In the genomic region with DNA sequence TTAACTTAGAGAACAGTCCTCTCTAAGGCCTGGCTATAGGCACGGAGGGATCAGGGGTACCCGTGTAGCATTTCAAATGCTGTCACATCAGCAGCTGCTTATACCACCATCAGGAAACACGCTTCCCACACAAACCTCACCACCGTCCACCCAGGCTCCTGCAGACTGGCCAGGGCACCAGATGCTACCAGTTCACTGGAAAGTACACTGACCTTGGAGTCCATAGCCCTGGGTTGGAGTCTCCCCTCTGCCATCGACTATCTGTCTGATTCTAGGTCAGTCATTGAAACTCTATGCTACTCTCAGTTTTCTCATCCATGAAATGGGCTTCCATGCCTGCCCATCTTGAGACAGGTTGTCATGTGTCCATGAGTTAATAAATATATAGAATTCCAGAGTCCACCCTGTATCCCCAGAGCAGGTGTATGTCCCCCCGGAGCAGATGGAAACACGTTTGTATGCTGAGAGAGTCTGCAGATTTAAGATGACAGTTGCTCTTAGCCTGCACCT, we compare ENCODE assay signal across 32 cellular contexts.
"Had no signal": no experiment of that assay in that cellular context is flagged by ENCODE, and none has a peak within 500 bp of the region (broad histone marks: within the 10 kb centered on the region; RNA-seq: fewer than 3 reads in every experiment).

No MANE protein-coding gene starts in this region.

- ATAC-seq: activated CD4-positive, alpha-beta T cell treated with anti-CD3 and anti-CD28 coated beads for 36 hours; activated CD8-positive, alpha-beta T cell treated with anti-CD3 and anti-CD28 coated beads, Interleukin-2, amount 10 ng/mL, durations not matched to agents 7 days and 5 days; body of pancreas; effector memory CD8-positive, alpha-beta T cell; mucosa of descending colon had no signal

- H3K9me3 ChIP-seq: adrenal gland, body of pancreas, colonic mucosa, heart right ventricle, lower lobe of right lung, mucosa of descending colon, neutrophil, stomach had no signal

- H3K27ac ChIP-seq: body of pancreas, colonic mucosa, lower lobe of right lung, neutrophil had no signal

- FAIRE-seq: endothelial cell of umbilical vein, small intestine, urothelium cell line had no signal

- H3K36me3 ChIP-seq: adrenal gland, colonic mucosa, heart right ventricle, lower lobe of right lung, neutrophil, stomach had no signal

- DNase-seq: activated CD4-positive, alpha-beta T cell treated with anti-CD3 and anti-CD28 coated beads for 36 hours; activated CD4-positive, CD25-positive, alpha-beta regulatory T cell; activated CD8-positive, alpha-beta T cell treated with anti-CD3 and anti-CD28 coated beads, Interleukin-2, amount 10 ng/mL, durations not matched to agents 7 days and 5 days; activated effector memory CD4-positive, alpha-beta T cell treated with Interleukin-2 at 50 U/mL for 16 hours; activated naive CD4-positive, alpha-beta T cell treated with anti-CD3 and anti-CD28 coated beads for 36 hours; activated naive CD8-positive, alpha-beta T cell treated with anti-CD3 and anti-CD28 coated beads for 36 hours; activated T-cell treated with anti-CD3 and anti-CD28 coated beads for 4 hours; aorta; body of pancreas; cerebellar nuclear complex; colonic mucosa; effector memory CD8-positive, alpha-beta T cell; foreskin fibroblast; heart right ventricle; kidney glomerular epithelial cell; lower lobe of right lung; mesendoderm; mucosa of descending colon; naive B cell; nephron progenitor cell; retina; small intestine; stimulated activated CD4-positive, alpha-beta T cell treated with anti-CD3 and anti-CD28 coated beads, Interleukin-1b, Interleukin-23, amount 100 ng/mL, for 48 hours; stimulated activated CD4-positive, alpha-beta T cell treated with anti-CD3 and anti-CD28 coated beads, Interleukin-4, amount 100 ng/mL, for 4 hours; stimulated activated CD8-positive, alpha-beta memory T cell treated with anti-CD3 and anti-CD28 coated beads, Interleukin-4, amount 100 ng/mL, for 48 hours; stimulated activated naive B cell treated with anti-CD40 and anti-IgM and Interleukin-4, amounts not matched to agents 10 μg/mL and 1 μg/mL and 100 μg/mL, for 72 hours; stomach; trophoblast cell had no signal

- H3K27me3 ChIP-seq: adrenal gland, body of pancreas, colonic mucosa, heart right ventricle, stomach had no signal

- H3K4me3 ChIP-seq: adrenal gland, body of pancreas, colonic mucosa, heart right ventricle, lower lobe of right lung, mucosa of descending colon, stomach had no signal

- H3K4me1 ChIP-seq: adrenal gland, body of pancreas, colonic mucosa had no signal
